ENCODE assay signal across 18 cellular contexts in the genomic region with DNA sequence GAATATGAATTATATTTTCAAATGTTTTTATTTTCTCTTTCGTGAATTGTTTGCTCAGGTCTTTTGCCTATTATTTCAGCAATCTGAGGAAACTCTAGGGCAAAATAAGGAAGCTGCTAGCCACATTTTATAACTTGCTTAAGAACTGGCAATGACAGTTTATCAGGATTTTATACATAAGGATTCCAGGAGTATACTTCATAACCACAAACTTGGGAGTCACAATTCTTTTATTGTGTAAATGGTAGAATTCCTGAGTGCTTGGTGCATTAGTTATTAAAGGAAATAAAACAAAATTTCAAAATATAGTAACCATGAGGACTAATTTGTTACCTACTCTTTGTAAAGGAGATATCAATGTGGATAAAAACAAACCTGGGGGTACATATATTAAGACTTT. TPM values are rescaled to one million over a fixed set of nuclear protein-coding genes. Genes with fewer than 3 reads are reported as not detected.
DNase-seq lines count a peak whose midpoint lies in the region; ATAC-seq and TF ChIP-seq lines count a peak whose summit lies in the region.
"Had no signal": no experiment of that assay in that cellular context is flagged by ENCODE, and none has a peak within 500 bp of the region (broad histone marks: within the 10 kb centered on the region; RNA-seq: fewer than 3 reads in every experiment).

No MANE protein-coding gene starts in this region.

- no peak for ATAC-seq in HG03039 (IDR thresholded peaks at IDR 0.05; ENCODE audit: unreplicated experiment)
- ATAC-seq: T-helper 17 cell had no signal

- peak overlapping the region; percentile 93 for H3K27ac Mint-ChIP-seq in osteocyte (ENCODE audit: unreplicated experiment)
- H3K27ac Mint-ChIP-seq: activated naive CD4-positive, alpha-beta T cell treated with anti-CD3 and anti-CD28 coated beads, Interleukin-2, amount 50 U/mL, for 72 hours; T-helper 17 cell had no signal

- peaks cover 48% of the 10 kb centered on the region for H3K4me1 Mint-ChIP-seq in osteocyte (ENCODE audit: unreplicated experiment)
- H3K4me1 Mint-ChIP-seq: T-helper 17 cell had no signal

- no peaks in the 10 kb centered on the region for H3K27me3 Mint-ChIP-seq in osteocyte (ENCODE audit: unreplicated experiment)

- H3K36me3 Mint-ChIP-seq in osteocyte (ENCODE audit: unreplicated experiment): no peaks in the 10 kb centered on the region
- H3K36me3 Mint-ChIP-seq: activated naive CD4-positive, alpha-beta T cell treated with anti-CD3 and anti-CD28 coated beads, Interleukin-2, amount 50 U/mL, for 72 hours had no signal

- no peak overlapping the region for H3K4me3 ChIP-seq in epithelial cell of esophagus (ENCODE audit: low read length)
- H3K4me3 ChIP-seq: GM12878, prostate gland had no signal

- no peaks in the 10 kb centered on the region for H3K9me3 Mint-ChIP-seq in osteocyte (ENCODE audit: unreplicated experiment)
- H3K9me3 Mint-ChIP-seq: activated naive CD4-positive, alpha-beta T cell treated with anti-CD3 and anti-CD28 coated beads, Interleukin-2, amount 50 U/mL, for 72 hours had no signal

- no peak for TF ChIP-seq CTCF in RWPE1 (conservative IDR thresholded peaks at IDR 0.05; ENCODE audit: low read depth)
- TF ChIP-seq CTCF in epithelial cell of esophagus (IDR thresholded peaks at IDR 0.05; ENCODE audit: insufficient read depth, low read depth, low read length, missing control alignments): no peak
- no peak for TF ChIP-seq CTCF in osteocyte (IDR thresholded peaks at IDR 0.05)

- CTCF ChIA-PET in RWPE1 (lab: Yijun Ruan, JAX): interaction anchor here (0.6 to 1.4 kb wide), 3 partner anchors 45 to 593 kb away, joined by 3 read pairs; no protein-coding TSS in a partner anchor

- DNase-seq in ELR (ENCODE audit: low read depth): peak; percentile 92
- peak; percentile 23 for DNase-seq in RWPE1 (ENCODE audit: low spot score)
- peak; percentile 57 for DNase-seq in epithelial cell of esophagus (ENCODE audit: low read depth)
- no peak for DNase-seq in osteocyte (ENCODE audit: extremely low spot score, unreplicated experiment)
- DNase-seq in effector CD4-positive, alpha-beta T cell: no peak
- DNase-seq in activated CD4-positive, alpha-beta T cell treated with anti-CD3 and anti-CD28 coated beads for 4 hours: no peak
- no peak for DNase-seq in mucosa of gallbladder (ENCODE audit: low spot score)
- DNase-seq: DMS79 treated with DMSO at 0.1 percent for 48 hours, hypothalamus, Karpas-422, NCI-H187 treated with DMSO at 0.1 percent for 48 hours, NCI-H524 treated with DMSO at 0.1 percent for 48 hours, T-helper 17 cell had no signal

- H3K27ac ChIP-seq in RWPE1: no peak overlapping the region
- H3K27ac ChIP-seq: HL-60, prostate gland had no signal

- no peak overlapping the region for H3K4me3 Mint-ChIP-seq in osteocyte (ENCODE audit: unreplicated experiment)
- H3K4me3 Mint-ChIP-seq: T-helper 17 cell had no signal

- POLR2A ChIA-PET in RWPE1 (lab: Yijun Ruan, JAX; ENCODE audit: low non-redundant PET): no interaction called here

RNA-seq across cellular contexts. Expression of a gene that starts 54.4 kb away (rescaled TPM):
- total RNA-seq in osteocyte: 396 and 397 TPM in 2 replicates
- 250 TPM for total RNA-seq in mucosa of gallbladder

Comparison
In these comparisons a context has a peak if more than half of its experiments do, and no peak if none do; other contexts are left out.
1. DNase-seq: peak in ELR (single experiment), RWPE1 (single experiment) and epithelial cell of esophagus (single experiment); none in osteocyte (single experiment), effector CD4-positive, alpha-beta T cell (single experiment), activated CD4-positive, alpha-beta T cell treated with anti-CD3 and anti-CD28 coated beads for 4 hours (0 of 2) and mucosa of gallbladder (single experiment).